1 cellular context compared by ENCODE assay signal in genomic region chr19:44623626-44624025, GRCh38.
TF ChIP-seq lines count a peak whose summit lies in the region.

No MANE protein-coding gene starts in this region.

TF ChIP-seq in IMR-90, 13 proteins besides CTCF, POLR2A, EP300 and RAD21:
- TF ChIP-seq CHD1 (IDR thresholded peaks at IDR 0.05; ENCODE audit: low read depth, low read length), result no peak
- no peak for TF ChIP-seq CEBPB (IDR thresholded peaks at IDR 0.05; ENCODE audit: low read depth, low read length)
- TF ChIP-seq USF2 (IDR thresholded peaks at IDR 0.05; ENCODE audit: low read depth, low read length), result no peak
- no peak for TF ChIP-seq ELK1 (IDR thresholded peaks at IDR 0.05; ENCODE audit: borderline replicate concordance, low read depth, low read length)
- TF ChIP-seq FOS (IDR thresholded peaks at IDR 0.05; ENCODE audit: low read depth, low read length), result no peak
